In genomic region chr1:94801919-94802546, GRCh38 we compare ENCODE assay signal across 8 cellular contexts. TPM values are rescaled to one million over a fixed set of nuclear protein-coding genes. Genes with fewer than 3 reads are reported as not detected.
DNase-seq lines count a peak whose midpoint lies in the region; ATAC-seq, FAIRE-seq and TF ChIP-seq lines count a peak whose summit lies in the region.

No MANE protein-coding gene starts in this region.

- TF ChIP-seq CTCF in HFFc6 (IDR thresholded peaks at IDR 0.05): peak; percentile 78
- TF ChIP-seq CTCF in omental fat pad (IDR thresholded peaks at IDR 0.05): no peak

- CTCF ChIA-PET in activated CD4-positive, alpha-beta T cell treated with anti-CD3 and anti-CD28 coated beads, Interleukin-2, amount 10 ng/mL, durations not matched to agents 7 days and 5 days (lab: Charles Lee): interaction anchor here (0.8 to 1.3 kb wide), 2 partner anchors 260 to 320 kb away, joined by 3 to 4 read pairs; partner anchors contain the start of gene F3

- peak; percentile 74 for ATAC-seq in omental fat pad (ENCODE audit: low FRiP score)
- no peak for ATAC-seq in GM19324 (IDR thresholded peaks at IDR 0.05; ENCODE audit: low FRiP score, unreplicated experiment)

- H3K27ac Mint-ChIP-seq in activated CD4-positive, alpha-beta T cell treated with anti-CD3 and anti-CD28 coated beads, Interleukin-2, amount 10 ng/mL, durations not matched to agents 7 days and 5 days: no peak overlapping the region
- peak overlapping the region; percentile 84 for H3K27ac Mint-ChIP-seq in HFFc6

- POLR2A ChIA-PET in activated CD4-positive, alpha-beta T cell treated with anti-CD3 and anti-CD28 coated beads, Interleukin-2, amount 10 ng/mL, durations not matched to agents 7 days and 5 days (lab: Charles Lee): no interaction called here

- peak overlapping the region; percentile 8 for H3K4me3 Mint-ChIP-seq in activated CD4-positive, alpha-beta T cell treated with anti-CD3 and anti-CD28 coated beads, Interleukin-2, amount 10 ng/mL, durations not matched to agents 7 days and 5 days
- H3K4me3 Mint-ChIP-seq in HFFc6: peak overlapping the region; percentile 86

- peak; percentile 21 for DNase-seq in activated CD4-positive, alpha-beta T cell treated with anti-CD3 and anti-CD28 coated beads, Interleukin-2, amount 10 ng/mL, durations not matched to agents 7 days and 5 days
- DNase-seq in activated CD4-positive, alpha-beta T cell treated with anti-CD3 and anti-CD28 coated beads for 4 hours: no peak
- DNase-seq in HFFc6: peak; percentile 86
- DNase-seq in NCI-H1694 (lab: John Stamatoyannopoulos, UW): peak; percentile 71
- DNase-seq in fibroblast of the conjunctiva (ENCODE audit: low read depth): peak; percentile 86
- DNase-seq in omental fat pad (ENCODE audit: low spot score): no peak

- H3K27me3 Mint-ChIP-seq in activated CD4-positive, alpha-beta T cell treated with anti-CD3 and anti-CD28 coated beads, Interleukin-2, amount 10 ng/mL, durations not matched to agents 7 days and 5 days: peaks cover 3% of the 10 kb centered on the region
- H3K27me3 Mint-ChIP-seq in HFFc6 (ENCODE audit: insufficient read depth): no peaks in the 10 kb centered on the region

- H3K9me3 Mint-ChIP-seq in activated CD4-positive, alpha-beta T cell treated with anti-CD3 and anti-CD28 coated beads, Interleukin-2, amount 10 ng/mL, durations not matched to agents 7 days and 5 days: no peaks in the 10 kb centered on the region
- no peaks in the 10 kb centered on the region for H3K9me3 Mint-ChIP-seq in HFFc6

- peaks cover 15% of the 10 kb centered on the region for H3K4me1 Mint-ChIP-seq in activated CD4-positive, alpha-beta T cell treated with anti-CD3 and anti-CD28 coated beads, Interleukin-2, amount 10 ng/mL, durations not matched to agents 7 days and 5 days
- peaks cover 75% of the 10 kb centered on the region for H3K4me1 Mint-ChIP-seq in HFFc6 (ENCODE audit: low read depth)

- H3K36me3 Mint-ChIP-seq in activated CD4-positive, alpha-beta T cell treated with anti-CD3 and anti-CD28 coated beads, Interleukin-2, amount 10 ng/mL, durations not matched to agents 7 days and 5 days (ENCODE audit: low read depth): no peaks in the 10 kb centered on the region
- H3K36me3 Mint-ChIP-seq in HFFc6 (ENCODE audit: low read depth): no peaks in the 10 kb centered on the region

- FAIRE-seq in TTC549 (lab: Jason Lieb, UNC): peak; percentile 67

RNA-seq across cellular contexts. Expression of gene SLC44A3, which starts 18.1 kb away (rescaled TPM):
- total RNA-seq in activated CD4-positive, alpha-beta T cell treated with anti-CD3 and anti-CD28 coated beads, Interleukin-2, amount 10 ng/mL, durations not matched to agents 7 days and 5 days: under 1 TPM; 0.37 to 0.52 TPM
- 1 to 10 TPM in 2 of 6 experiments, under 1 TPM in 4; 0.62 to 1.8 (median 0.73) TPM for total RNA-seq in HFFc6 (2021; fragmentation: NEBNext Ultra II Directional; extraction: Animal tissue kit (Norgen Biotek cat#: 25700))
- total RNA-seq in omental fat pad: 1 to 10 TPM; 1.3 to 1.9 (median 1.4) TPM

Comparison
In these comparisons a context has a peak if more than half of its experiments do, and no peak if none do; other contexts are left out.
1. DNase-seq: peak in activated CD4-positive, alpha-beta T cell treated with anti-CD3 and anti-CD28 coated beads, Interleukin-2, amount 10 ng/mL, durations not matched to agents 7 days and 5 days (single experiment), HFFc6 (single experiment), NCI-H1694 (single experiment) and fibroblast of the conjunctiva (single experiment); none in activated CD4-positive, alpha-beta T cell treated with anti-CD3 and anti-CD28 coated beads for 4 hours (0 of 2) and omental fat pad (single experiment).